Comparison of ENCODE assay signal across 8 cellular contexts in genomic region chr14:62162998-62163589, GRCh38.
DNase-seq lines count a peak whose midpoint lies in the region; ATAC-seq, FAIRE-seq and TF ChIP-seq lines count a peak whose summit lies in the region.

No MANE protein-coding gene starts in this region.

- CTCF ChIA-PET in CD4-positive, alpha-beta T cell (lab: Charles Lee) = no interaction called here
- CTCF ChIA-PET in activated CD8-positive, alpha-beta memory T cell treated with anti-CD3 and anti-CD28 coated beads, Interleukin-2, amount 10 ng/mL, durations not matched to agents 7 days and 5 days (lab: Charles Lee) = interaction anchor here (0.8 to 1.0 kb wide), 2 partner anchors 9 to 22 kb away, joined by 3 to 4 read pairs; no protein-coding TSS in a partner anchor

- H4K20me1 ChIP-seq in OCI-LY3 (ENCODE audit: insufficient read depth, low read length) = no peaks in the 10 kb centered on the region

- no peak overlapping the region for H2AFZ ChIP-seq in OCI-LY3 (ENCODE audit: low read depth, low read length)
- H2AFZ ChIP-seq in mesenchymal stem cell (ENCODE audit: low read depth, low read length) = no peak overlapping the region

- H3K79me1 ChIP-seq in mesenchymal stem cell (replicated peaks; ENCODE audit: low read length, poor library complexity, severe bottlenecking) = no peaks in the 10 kb centered on the region

- peak; percentile 55 for FAIRE-seq in GM18507 (lab: Jason Lieb, UNC)

- no peak overlapping the region for H3K27ac Mint-ChIP-seq in CD4-positive, alpha-beta T cell
- no peak overlapping the region for H3K27ac Mint-ChIP-seq in endothelial cell (ENCODE audit: unreplicated experiment)
- no peak overlapping the region for H3K27ac Mint-ChIP-seq in activated CD8-positive, alpha-beta memory T cell treated with anti-CD3 and anti-CD28 coated beads, Interleukin-2, amount 10 ng/mL, durations not matched to agents 7 days and 5 days

- no peak overlapping the region for H3K23ac ChIP-seq in mesenchymal stem cell (ENCODE audit: low read length in 2 of 2)

- peaks cover 14% of the 10 kb centered on the region for H3K27me3 ChIP-seq in CD4-positive, alpha-beta T cell (ENCODE audit: control insufficient read depth, insufficient read depth, low read length)
- H3K27me3 ChIP-seq in OCI-LY3 (ENCODE audit: low read depth, low read length) = peaks cover 33% of the 10 kb centered on the region
- peaks cover 22 to 52% of the 10 kb centered on the region in 2 experiments for H3K27me3 ChIP-seq in mesenchymal stem cell (ENCODE audit: control insufficient read depth in 1 of 2, insufficient read depth in 1 of 2, low read length in 2 of 2)

- H3K27me3 Mint-ChIP-seq in CD4-positive, alpha-beta T cell = peaks cover 61% of the 10 kb centered on the region
- peaks cover 2% of the 10 kb centered on the region for H3K27me3 Mint-ChIP-seq in endothelial cell (ENCODE audit: unreplicated experiment)
- peaks cover 26% of the 10 kb centered on the region for H3K27me3 Mint-ChIP-seq in activated CD8-positive, alpha-beta memory T cell treated with anti-CD3 and anti-CD28 coated beads, Interleukin-2, amount 10 ng/mL, durations not matched to agents 7 days and 5 days

- TF ChIP-seq CTCF in CD4-positive, alpha-beta T cell (IDR thresholded peaks at IDR 0.05) = peak; percentile 58
- TF ChIP-seq CTCF in OCI-LY3 (IDR thresholded peaks at IDR 0.05; ENCODE audit: low read depth, low read length) (peak; percentile 87), endothelial cell (IDR thresholded peaks at IDR 0.05; ENCODE audit: unreplicated experiment) (peak; percentile 57)

- H3K9ac ChIP-seq in OCI-LY3 (ENCODE audit: low read length) (no peak overlapping the region), mesenchymal stem cell (ENCODE audit: low read length) (no peak overlapping the region)

- H3K27ac ChIP-seq in CD4-positive, alpha-beta T cell (ENCODE audit: low read depth, low read length) = no peak overlapping the region
- H3K27ac ChIP-seq in OCI-LY3 (ENCODE audit: low read length) (no peak overlapping the region), mesenchymal stem cell (ENCODE audit: low read length, poor library complexity, severe bottlenecking) (no peak overlapping the region)

- intact Hi-C loops in CD4-positive, alpha-beta T cell (cut with DNase I, micrococcal nuclease) = loop anchor here (2.0 to 10.0 kb wide), 2 partner anchors 1112 to 1114 kb away; no protein-coding TSS in a partner anchor

- H3K9me3 ChIP-seq in CD4-positive, alpha-beta T cell (ENCODE audit: control insufficient read depth, low read length) = no peaks in the 10 kb centered on the region
- no peaks in the 10 kb centered on the region for H3K9me3 ChIP-seq in OCI-LY3 (ENCODE audit: insufficient read depth, low read length)
- H3K9me3 ChIP-seq in mesenchymal stem cell (ENCODE audit: control insufficient read depth, low read length) = no peaks in the 10 kb centered on the region

- H2AK5ac ChIP-seq in mesenchymal stem cell (ENCODE audit: low read length, severe bottlenecking) = no peak overlapping the region

- no peak overlapping the region for H3K18ac ChIP-seq in mesenchymal stem cell (ENCODE audit: low read depth in 1 of 2, low read length in 2 of 2)

- POLR2A ChIA-PET in CD4-positive, alpha-beta T cell (lab: Charles Lee) = no interaction called here

- no peaks in the 10 kb centered on the region for H3K79me2 ChIP-seq in OCI-LY3 (ENCODE audit: low read length)

- H2BK15ac ChIP-seq in mesenchymal stem cell (ENCODE audit: low read depth, poor library complexity, severe bottlenecking) = no peak overlapping the region

- WGBS in mesenchymal stem cell = 11% methylated on average over 2 of the region's 8 CpGs

- H3K36me3 ChIP-seq in OCI-LY3 (replicated peaks; ENCODE audit: low read depth, low read length) (no peaks in the 10 kb centered on the region), mesenchymal stem cell (ENCODE audit: control insufficient read depth in 1 of 2, insufficient read depth in 2 of 2, low read depth in 1 of 2, low read length in 2 of 2) (no peaks in the 10 kb centered on the region)

- no peak overlapping the region for H4K8ac ChIP-seq in mesenchymal stem cell (ENCODE audit: low read length)

- no peak overlapping the region for H2BK12ac ChIP-seq in mesenchymal stem cell (ENCODE audit: low read length in 2 of 2)

- H3K4ac ChIP-seq in mesenchymal stem cell (ENCODE audit: low read depth in 1 of 2, low read length in 2 of 2) = no peak overlapping the region

- H2BK5ac ChIP-seq in mesenchymal stem cell (ENCODE audit: low read depth, low read length, poor library complexity, severe bottlenecking) = no peak overlapping the region

- H3K4me3 Mint-ChIP-seq in CD4-positive, alpha-beta T cell = no peak overlapping the region
- no peak overlapping the region for H3K4me3 Mint-ChIP-seq in endothelial cell (ENCODE audit: unreplicated experiment)
- no peak overlapping the region for H3K4me3 Mint-ChIP-seq in activated CD8-positive, alpha-beta memory T cell treated with anti-CD3 and anti-CD28 coated beads, Interleukin-2, amount 10 ng/mL, durations not matched to agents 7 days and 5 days

- H3K4me1 Mint-ChIP-seq in CD4-positive, alpha-beta T cell (ENCODE audit: low read depth) = no peaks in the 10 kb centered on the region
- H3K4me1 Mint-ChIP-seq in endothelial cell (ENCODE audit: unreplicated experiment) = peaks cover 6% of the 10 kb centered on the region
- H3K4me1 Mint-ChIP-seq in activated CD8-positive, alpha-beta memory T cell treated with anti-CD3 and anti-CD28 coated beads, Interleukin-2, amount 10 ng/mL, durations not matched to agents 7 days and 5 days = no peaks in the 10 kb centered on the region

- H2BK120ac ChIP-seq in mesenchymal stem cell (ENCODE audit: low read depth, low read length) = no peak overlapping the region

- no peaks in the 10 kb centered on the region for H3K9me3 Mint-ChIP-seq in CD4-positive, alpha-beta T cell
- H3K9me3 Mint-ChIP-seq in endothelial cell (ENCODE audit: unreplicated experiment) = no peaks in the 10 kb centered on the region
- H3K9me3 Mint-ChIP-seq in activated CD8-positive, alpha-beta memory T cell treated with anti-CD3 and anti-CD28 coated beads, Interleukin-2, amount 10 ng/mL, durations not matched to agents 7 days and 5 days (ENCODE audit: low read depth) = no peaks in the 10 kb centered on the region

- H3K4me3 ChIP-seq in OCI-LY3 (ENCODE audit: low read length) (no peak overlapping the region), mesenchymal stem cell (ENCODE audit: insufficient read depth in 1 of 2, low read depth in 1 of 2, low read length in 2 of 2) (no peak overlapping the region)

- DNase-seq in CD4-positive, alpha-beta T cell = no peak
- DNase-seq in GM18507 (ENCODE audit: extremely low spot score, insufficient read length, low read depth) (no peak), HuH-7 (ENCODE audit: low spot score) (peak; percentile 28), endothelial cell (ENCODE audit: low spot score) (peak; percentile 26), mesenchymal stem cell (peak; percentile 43)
- DNase-seq in activated CD8-positive, alpha-beta memory T cell treated with anti-CD3 and anti-CD28 coated beads, Interleukin-2, amount 10 ng/mL, durations not matched to agents 7 days and 5 days = no peak

- H3K14ac ChIP-seq in mesenchymal stem cell (ENCODE audit: low read length in 2 of 2) = no peak overlapping the region

- H3K4me1 ChIP-seq in OCI-LY3 (ENCODE audit: low read length) (no peaks in the 10 kb centered on the region), mesenchymal stem cell (ENCODE audit: control insufficient read depth, insufficient read depth, low read depth, low read length) (no peaks in the 10 kb centered on the region)

- ATAC-seq in CD4-positive, alpha-beta T cell (ENCODE audit: poor library complexity) = no peak
- ATAC-seq in GM21360 (IDR thresholded peaks at IDR 0.05; ENCODE audit: unreplicated experiment) = no peak
- no peak for ATAC-seq in activated CD8-positive, alpha-beta memory T cell treated with anti-CD3 and anti-CD28 coated beads, Interleukin-2, amount 10 ng/mL, durations not matched to agents 7 days and 5 days

- H3K36me3 Mint-ChIP-seq in CD4-positive, alpha-beta T cell (ENCODE audit: low read depth) = no peaks in the 10 kb centered on the region
- no peaks in the 10 kb centered on the region for H3K36me3 Mint-ChIP-seq in endothelial cell (ENCODE audit: low read depth, unreplicated experiment)
- no peaks in the 10 kb centered on the region for H3K36me3 Mint-ChIP-seq in activated CD8-positive, alpha-beta memory T cell treated with anti-CD3 and anti-CD28 coated beads, Interleukin-2, amount 10 ng/mL, durations not matched to agents 7 days and 5 days

- H3K4me2 ChIP-seq in OCI-LY3 (ENCODE audit: low read length) (no peak overlapping the region), mesenchymal stem cell (ENCODE audit: low read length, poor library complexity, severe bottlenecking) (no peak overlapping the region)

- H4K91ac ChIP-seq in mesenchymal stem cell (ENCODE audit: low read length) = no peak overlapping the region

Comparison
In these comparisons a context has a peak if more than half of its experiments do, and no peak if none do; other contexts are left out.
1. DNase-seq: peak in HuH-7 (single experiment), endothelial cell (single experiment) and mesenchymal stem cell (single experiment); none in CD4-positive, alpha-beta T cell (0 of 10), GM18507 (single experiment) and activated CD8-positive, alpha-beta memory T cell treated with anti-CD3 and anti-CD28 coated beads, Interleukin-2, amount 10 ng/mL, durations not matched to agents 7 days and 5 days (single experiment).
2. Peak in every context shown above with its lines, with median percentiles within 50 percentile points of each other: CTCF ChIP-seq.